Comparison of ENCODE assay signal across 10 cellular contexts in genomic region chr16:82630688-82631087, GRCh38. TPM values are rescaled to one million over a fixed set of nuclear protein-coding genes. Genes with fewer than 3 reads are reported as not detected.
DNase-seq lines count a peak whose midpoint lies in the region; ATAC-seq and TF ChIP-seq lines count a peak whose summit lies in the region.
"Had no signal": no experiment of that assay in that cellular context is flagged by ENCODE, and none has a peak within 500 bp of the region (broad histone marks: within the 10 kb centered on the region; RNA-seq: fewer than 3 reads in every experiment).

No MANE protein-coding gene starts in this region.

- peak; percentile 31 to 44 for TF ChIP-seq CTCF in fibroblast of lung (conservative IDR thresholded peaks at IDR 0.05 in 1 of 2, IDR thresholded peaks at IDR 0.05 in 1 of 2; ENCODE audit: low read depth in 1 of 2, low read length in 2 of 2)

- no peaks in the 10 kb centered on the region for H4K20me1 ChIP-seq in fibroblast of lung (ENCODE audit: control insufficient read depth, extremely low read depth, insufficient read depth, low read length)

- H3K4me1 ChIP-seq in fibroblast of lung (ENCODE audit: control insufficient read depth, extremely low read depth, insufficient read depth, low read length): peaks cover 23% of the 10 kb centered on the region
- peaks cover 0 to 65% (median 9%) of the 10 kb centered on the region in 5 donors for H3K4me1 ChIP-seq in subcutaneous abdominal adipose tissue (ENCODE audit: control insufficient read depth in 5 of 5, insufficient read depth in 5 of 5, low read length in 5 of 5)

- no peak for ATAC-seq in HG03175 (IDR thresholded peaks at IDR 0.05; ENCODE audit: unreplicated experiment)
- ATAC-seq: sciatic nerve had no signal

- H2AFZ ChIP-seq in fibroblast of lung (ENCODE audit: low read length): no peak overlapping the region

- no peaks in the 10 kb centered on the region for H3K9me3 ChIP-seq in fibroblast of lung (ENCODE audit: control insufficient read depth, insufficient read depth, low read depth, low read length)
- H3K9me3 ChIP-seq in subcutaneous abdominal adipose tissue (ENCODE audit: control insufficient read depth in 5 of 5, low read length in 5 of 5): no peaks in the 10 kb centered on the region

- H3K79me2 ChIP-seq in fibroblast of lung (ENCODE audit: control insufficient read depth, insufficient read depth, low read length): peaks cover 15% of the 10 kb centered on the region

- DNase-seq in NCI-H526 treated with DMSO at 0.1 percent for 48 hours (lab: John Stamatoyannopoulos, UW) (peak; percentile 2), NCI-H526 (lab: John Stamatoyannopoulos, UW) (no peak), RPMI7951 (ENCODE audit: low read depth) (peak; percentile 39), fibroblast of lung (ENCODE audit: low read depth in 2 of 2) (peak in 1 of 2 donors; percentile 61), NCI-H1930 (lab: John Stamatoyannopoulos, UW) (no peak)
- no peak for DNase-seq in stimulated activated naive CD4-positive, alpha-beta T cell treated with Interleukin-2 at 50 U/mL for 16 hours (lab: John Stamatoyannopoulos, UW)
- DNase-seq: AML-193 had no signal

- H3K4me2 ChIP-seq in fibroblast of lung (ENCODE audit: extremely low read depth, insufficient read depth, low read length): peak overlapping the region; percentile 69

- peak overlapping the region; percentile 30 for H3K27ac ChIP-seq in fibroblast of lung (ENCODE audit: insufficient read depth, low read length)
- H3K27ac ChIP-seq in subcutaneous abdominal adipose tissue (ENCODE audit: low read depth, low read length): peak overlapping the region; percentile 63

- H3K4me3 ChIP-seq in fibroblast of lung (replicated peaks in 1 of 4; ENCODE audit: control extremely low read depth in 1 of 4, insufficient read depth in 1 of 4, low read depth in 3 of 4, low read length in 4 of 4) (no peak overlapping the region), subcutaneous abdominal adipose tissue (ENCODE audit: low read depth in 1 of 5, low read length in 5 of 5) (no peak overlapping the region)

- H3K27me3 ChIP-seq in fibroblast of lung (ENCODE audit: control insufficient read depth, insufficient read depth, low read length) (no peaks in the 10 kb centered on the region), subcutaneous abdominal adipose tissue (ENCODE audit: control insufficient read depth in 5 of 5, insufficient read depth in 4 of 5, low read length in 5 of 5) (peaks cover 17 to 38% (median 27%) of the 10 kb centered on the region in 5 donors)

- H3K36me3 ChIP-seq in fibroblast of lung (ENCODE audit: control insufficient read depth, insufficient read depth, low read length) (no peaks in the 10 kb centered on the region), subcutaneous abdominal adipose tissue (ENCODE audit: control insufficient read depth in 5 of 5, insufficient read depth in 5 of 5, low read length in 5 of 5) (no peaks in the 10 kb centered on the region)

- H3K9ac ChIP-seq in fibroblast of lung (ENCODE audit: insufficient read depth, low read length): no peak overlapping the region
- no peak overlapping the region for H3K9ac ChIP-seq in subcutaneous abdominal adipose tissue (ENCODE audit: low read length in 5 of 5)

RNA-seq across cellular contexts. Expression of gene CDH13, which starts 3.9 kb away (rescaled TPM):
- total RNA-seq in RPMI7951 (2014; rRNA removed; shearing (Covaris generic)): 54.6 and 65.6 TPM in 2 replicates
- total RNA-seq in fibroblast of lung: 21.1 and 27.6 TPM in 2 replicates
- 40.1 and 96.7 TPM in 2 replicates for polyA plus RNA-seq in fibroblast of lung
- 27.4 and 60.6 TPM in 2 replicates for polyA plus RNA-seq in fibroblast of lung (2012)
- polyA minus RNA-seq in fibroblast of lung (ENCODE audit: low replicate concordance): 16.2 and 61.0 TPM in 2 replicates

Comparison
In these comparisons a context has a peak if more than half of its experiments do, and no peak if none do; other contexts are left out.
1. DNase-seq: peak in NCI-H526 treated with DMSO at 0.1 percent for 48 hours (single experiment) and RPMI7951 (single experiment); none in NCI-H526 (0 of 2), NCI-H1930 (0 of 2) and stimulated activated naive CD4-positive, alpha-beta T cell treated with Interleukin-2 at 50 U/mL for 16 hours (single experiment).